Comparison of ENCODE assay signal across 22 cellular contexts in genomic region chr10:122998934-122999333, GRCh38.
"Had no signal": no experiment of that assay in that cellular context is flagged by ENCODE, and none has a peak within 500 bp of the region (broad histone marks: within the 10 kb centered on the region; RNA-seq: fewer than 3 reads in every experiment).

No MANE protein-coding gene starts in this region.

- H3K4me2 ChIP-seq: SK-N-SH had no signal

- DNase-seq: activated CD4-positive, alpha-beta T cell treated with anti-CD3 and anti-CD28 coated beads for 4 hours; activated CD8-positive, alpha-beta memory T cell treated with anti-CD3 and anti-CD28 coated beads, Interleukin-2, amount 50 U/mL, for 4 hours; activated CD8-positive, alpha-beta T cell treated with anti-CD3 and anti-CD28 coated beads for 36 hours; activated gamma-delta T cell; activated naive CD4-positive, alpha-beta T cell treated with anti-CD3 and anti-CD28 coated beads for 36 hours; activated T-cell treated with anti-CD3 and anti-CD28 coated beads, Interleukin-2, amount 50 U/mL, for 4 hours; brain microvascular endothelial cell; cerebellar nuclear complex; NCI-H1092; NCI-H2107; NCI-H2171 treated with DMSO at 0.1 percent for 48 hours; NCI-H226; Peyer's patch; Right ventricle myocardium superior; SJCRH30; SK-N-SH had no signal

- H3K4me1 ChIP-seq: SJCRH30 had no signal

- H3K4me3 Mint-ChIP-seq: activated CD8-positive, alpha-beta T cell treated with anti-CD3 and anti-CD28 coated beads for 36 hours; activated naive CD4-positive, alpha-beta T cell treated with anti-CD3 and anti-CD28 coated beads for 36 hours; activated naive CD8-positive, alpha-beta T cell; activated T-cell treated with anti-CD3 and anti-CD28 coated beads, Interleukin-2, amount 50 U/mL, for 4 hours; activated T-helper 17 cell treated with anti-CD3 and anti-CD28 coated beads, Interleukin-2, amount 50 U/mL, for 72 hours had no signal

- H3K4me3 ChIP-seq: cardiac muscle cell, Peyer's patch, SJCRH30 had no signal

- H3K9ac ChIP-seq: KMS-11, SK-N-SH had no signal

- ATAC-seq: activated CD4-positive, CD25-positive, alpha-beta regulatory T cell treated with anti-CD3 and anti-CD28 coated beads, Interleukin-2, amount 50 U/mL, for 24 hours; activated CD8-positive, alpha-beta T cell treated with anti-CD3 and anti-CD28 coated beads for 36 hours; activated T-cell treated with anti-CD3 and anti-CD28 coated beads, Interleukin-2, amount 50 U/mL, for 4 hours; activated T-helper 17 cell treated with anti-CD3 and anti-CD28 coated beads, Interleukin-2, amount 50 U/mL, for 72 hours had no signal

- H3K27me3 Mint-ChIP-seq: activated CD8-positive, alpha-beta T cell treated with anti-CD3 and anti-CD28 coated beads for 36 hours; activated naive CD8-positive, alpha-beta T cell; activated T-helper 17 cell treated with anti-CD3 and anti-CD28 coated beads, Interleukin-2, amount 50 U/mL, for 72 hours had no signal

- H3K9me3 ChIP-seq: Peyer's patch, SJCRH30, SK-N-SH had no signal

- H3K27ac ChIP-seq: brain microvascular endothelial cell, cardiac muscle cell, KMS-11, Peyer's patch, RWPE1, SJCRH30 had no signal

- H3K9me3 Mint-ChIP-seq: activated CD8-positive, alpha-beta T cell treated with anti-CD3 and anti-CD28 coated beads for 36 hours; activated naive CD4-positive, alpha-beta T cell treated with anti-CD3 and anti-CD28 coated beads for 36 hours; activated T-cell treated with anti-CD3 and anti-CD28 coated beads, Interleukin-2, amount 50 U/mL, for 4 hours; activated T-helper 17 cell treated with anti-CD3 and anti-CD28 coated beads, Interleukin-2, amount 50 U/mL, for 72 hours had no signal

- H3K27me3 ChIP-seq: brain microvascular endothelial cell, cardiac muscle cell, Peyer's patch, SJCRH30 had no signal

- H3K27ac Mint-ChIP-seq: activated CD8-positive, alpha-beta T cell treated with anti-CD3 and anti-CD28 coated beads for 36 hours; activated naive CD4-positive, alpha-beta T cell treated with anti-CD3 and anti-CD28 coated beads for 36 hours had no signal
